ENCODE assay signal across 9 cellular contexts in the genomic region with DNA sequence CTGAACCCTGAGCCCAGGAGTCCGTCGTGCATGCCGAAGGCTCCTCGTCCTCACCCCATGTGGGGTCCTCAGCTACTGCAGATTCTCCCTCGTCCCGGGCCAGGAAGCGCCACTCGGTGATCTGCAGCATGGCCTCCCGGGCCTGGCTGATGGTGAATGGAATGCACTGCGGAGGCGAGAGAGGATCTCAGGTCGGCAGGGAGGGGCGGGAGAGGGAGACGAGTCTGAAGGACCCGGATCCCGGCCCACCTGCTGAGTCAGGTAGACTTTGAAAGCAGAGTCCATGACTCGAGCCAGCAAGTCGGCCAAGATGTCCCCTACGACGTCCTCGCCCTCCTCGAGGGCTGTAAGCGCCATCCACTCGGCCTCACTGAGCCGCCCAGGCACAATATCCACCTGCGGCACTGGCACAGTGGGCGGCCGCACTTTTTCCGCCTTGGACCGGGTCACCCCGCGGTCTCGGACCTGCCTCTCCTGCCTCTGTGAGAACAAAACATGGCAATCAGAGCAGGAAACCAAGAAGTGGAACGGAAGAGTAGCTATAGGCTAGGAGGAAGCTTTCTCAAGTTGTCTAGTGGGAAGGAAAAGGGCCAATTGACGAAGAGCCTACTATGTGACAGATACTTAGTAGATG. TPM values are rescaled to one million over a fixed set of nuclear protein-coding genes. Genes with fewer than 3 reads are reported as not detected.
DNase-seq lines count a peak whose midpoint lies in the region; TF ChIP-seq lines count a peak whose summit lies in the region.
"Had no signal": no experiment of that assay in that cellular context is flagged by ENCODE, and none has a peak within 500 bp of the region (broad histone marks: within the 10 kb centered on the region; RNA-seq: fewer than 3 reads in every experiment).

No MANE protein-coding gene starts in this region.

- no peak overlapping the region for H3K9ac ChIP-seq in liver (ENCODE audit: low read depth in 1 of 2, low read length in 2 of 2)

- no peaks in the 10 kb centered on the region for H3K36me3 ChIP-seq in liver (ENCODE audit: control insufficient read depth in 4 of 4, insufficient read depth in 3 of 4, low read depth in 1 of 4, low read length in 3 of 4)
- no peaks in the 10 kb centered on the region for H3K36me3 ChIP-seq in thyroid gland

- TF ChIP-seq POLR2A in thyroid gland (IDR thresholded peaks at IDR 0.05), result no peak

- H3K27me3 ChIP-seq in liver (ENCODE audit: control insufficient read depth in 4 of 4, insufficient read depth in 4 of 4, low read length in 3 of 4) (peaks cover 0 to 7% (median 0%) of the 10 kb centered on the region in 4 donors), thyroid gland (no peaks in the 10 kb centered on the region)

- H3K36me3 Mint-ChIP-seq in activated CD4-positive, alpha-beta memory T cell treated with anti-CD3 and anti-CD28 coated beads for 36 hours, result no peaks in the 10 kb centered on the region
- no peaks in the 10 kb centered on the region for H3K36me3 Mint-ChIP-seq in activated CD4-positive, alpha-beta memory T cell treated with anti-CD3 and anti-CD28 coated beads, Interleukin-2, amount 10 ng/mL, durations not matched to agents 7 days and 5 days (ENCODE audit: low read depth)

- H3K4me3 ChIP-seq in astrocyte of the spinal cord (ENCODE audit: low read depth, low read length), result peak overlapping the region; percentile 43
- H3K4me3 ChIP-seq in liver (ENCODE audit: low read depth in 1 of 3, low read length in 3 of 3), result peak overlapping the region in 2 of 3 donors; percentile 4 to 39
- H3K4me3 ChIP-seq in thyroid gland (replicated peaks in 1 of 3), result peak overlapping the region in 2 of 3 donors; percentile 29 to 39

- H3K4me1 Mint-ChIP-seq in activated CD4-positive, alpha-beta memory T cell treated with anti-CD3 and anti-CD28 coated beads for 36 hours (ENCODE audit: low read depth), result peaks cover 10% of the 10 kb centered on the region
- H3K4me1 Mint-ChIP-seq in activated CD4-positive, alpha-beta memory T cell treated with anti-CD3 and anti-CD28 coated beads, Interleukin-2, amount 10 ng/mL, durations not matched to agents 7 days and 5 days, result peaks cover 16% of the 10 kb centered on the region

- H3K9me3 ChIP-seq in liver (ENCODE audit: control insufficient read depth in 4 of 4, low read length in 3 of 4) (no peaks in the 10 kb centered on the region), thyroid gland (no peaks in the 10 kb centered on the region)

- intact Hi-C loops in activated CD4-positive, alpha-beta memory T cell treated with anti-CD3 and anti-CD28 coated beads for 36 hours (cut with micrococcal nuclease), result no loop called here
- intact Hi-C loops in thyroid gland (cut with DNase I), result no loop called here

- H3K27ac ChIP-seq in liver (ENCODE audit: low read depth in 1 of 2, low read length in 2 of 2), result no peak overlapping the region
- H3K27ac ChIP-seq in thyroid gland, result no peak overlapping the region

- no peak overlapping the region for H3K27ac Mint-ChIP-seq in activated CD4-positive, alpha-beta memory T cell treated with anti-CD3 and anti-CD28 coated beads for 36 hours
- no peak overlapping the region for H3K27ac Mint-ChIP-seq in activated CD4-positive, alpha-beta memory T cell treated with anti-CD3 and anti-CD28 coated beads, Interleukin-2, amount 10 ng/mL, durations not matched to agents 7 days and 5 days

- peak overlapping the region; percentile 58 for H3K4me3 Mint-ChIP-seq in activated CD4-positive, alpha-beta memory T cell treated with anti-CD3 and anti-CD28 coated beads for 36 hours
- no peak overlapping the region for H3K4me3 Mint-ChIP-seq in activated CD4-positive, alpha-beta memory T cell treated with anti-CD3 and anti-CD28 coated beads, Interleukin-2, amount 10 ng/mL, durations not matched to agents 7 days and 5 days

- no peaks in the 10 kb centered on the region for H3K9me3 Mint-ChIP-seq in activated CD4-positive, alpha-beta memory T cell treated with anti-CD3 and anti-CD28 coated beads for 36 hours
- no peaks in the 10 kb centered on the region for H3K9me3 Mint-ChIP-seq in activated CD4-positive, alpha-beta memory T cell treated with anti-CD3 and anti-CD28 coated beads, Interleukin-2, amount 10 ng/mL, durations not matched to agents 7 days and 5 days

- CTCF ChIA-PET in activated CD4-positive, alpha-beta memory T cell treated with anti-CD3 and anti-CD28 coated beads for 36 hours (lab: Charles Lee), result interaction anchor here (1.0 to 1.2 kb wide), 2 partner anchors 18 to 166 kb away, joined by 4 read pairs; no protein-coding TSS in a partner anchor
- CTCF ChIA-PET in activated CD4-positive, alpha-beta memory T cell treated with anti-CD3 and anti-CD28 coated beads, Interleukin-2, amount 10 ng/mL, durations not matched to agents 7 days and 5 days (lab: Charles Lee), result interaction anchor here (1.0 kb wide), 1 partner anchor 37 kb away, joined by 4 read pairs; no protein-coding TSS in a partner anchor

- 49% methylated on average over 35 of the region's 35 CpGs for WGBS in liver
- WGBS in thyroid gland, 2 donors, result 33 to 51% methylated on average over 29 to 33 of the region's 35 CpGs

- TF ChIP-seq RAD21 in liver (IDR thresholded peaks at IDR 0.05), result no peak

- TF ChIP-seq CTCF in astrocyte of the spinal cord (IDR thresholded peaks at IDR 0.05; ENCODE audit: low read depth, low read length) (no peak), liver (IDR thresholded peaks at IDR 0.05; ENCODE audit: low read depth, low read length, missing input control) (no peak), thyroid gland (IDR thresholded peaks at IDR 0.05) (no peak)

- no peak for DNase-seq in activated CD4-positive, alpha-beta memory T cell treated with anti-CD3 and anti-CD28 coated beads for 36 hours
- no peak for DNase-seq in activated CD4-positive, alpha-beta memory T cell treated with anti-CD3 and anti-CD28 coated beads, Interleukin-2, amount 10 ng/mL, durations not matched to agents 7 days and 5 days
- DNase-seq in astrocyte of the spinal cord (ENCODE audit: low read depth, low spot score), result no peak
- DNase-seq in thyroid gland, result peak; percentile 53 to 69
- DNase-seq in GM03348 (ENCODE audit: low spot score), result no peak
- no peak for DNase-seq in amniotic stem cell (lab: John Stamatoyannopoulos, UW)
- no peak for DNase-seq in NCI-H2029 (lab: John Stamatoyannopoulos, UW)
- DNase-seq: NCI-H345 had no signal

- peaks cover 0 to 13% (median 11%) of the 10 kb centered on the region in 4 donors for H3K4me1 ChIP-seq in liver (ENCODE audit: control insufficient read depth in 4 of 4, insufficient read depth in 4 of 4, low read length in 3 of 4)
- peaks cover 18 to 22% of the 10 kb centered on the region in 2 donors for H3K4me1 ChIP-seq in thyroid gland

- POLR2A ChIA-PET in activated CD4-positive, alpha-beta memory T cell treated with anti-CD3 and anti-CD28 coated beads for 36 hours (lab: Charles Lee), result no interaction called here
- POLR2A ChIA-PET in activated CD4-positive, alpha-beta memory T cell treated with anti-CD3 and anti-CD28 coated beads, Interleukin-2, amount 10 ng/mL, durations not matched to agents 7 days and 5 days (lab: Charles Lee), result interaction anchor here (0.5 to 1.0 kb wide), 3 partner anchors 24 to 71 kb away, joined by 3 read pairs; no protein-coding TSS in a partner anchor

- in situ Hi-C loops in astrocyte of the spinal cord (cut with HindIII; ENCODE audit: low sequenced_read_pairs), result no loop called here

- H3K27me3 Mint-ChIP-seq in activated CD4-positive, alpha-beta memory T cell treated with anti-CD3 and anti-CD28 coated beads for 36 hours, result peaks cover 10% of the 10 kb centered on the region
- peaks cover 16% of the 10 kb centered on the region for H3K27me3 Mint-ChIP-seq in activated CD4-positive, alpha-beta memory T cell treated with anti-CD3 and anti-CD28 coated beads, Interleukin-2, amount 10 ng/mL, durations not matched to agents 7 days and 5 days

TF ChIP-seq in liver, 16 proteins besides CTCF, POLR2A, EP300 and RAD21 (continues in another document):
- TF ChIP-seq, protein P1, sequence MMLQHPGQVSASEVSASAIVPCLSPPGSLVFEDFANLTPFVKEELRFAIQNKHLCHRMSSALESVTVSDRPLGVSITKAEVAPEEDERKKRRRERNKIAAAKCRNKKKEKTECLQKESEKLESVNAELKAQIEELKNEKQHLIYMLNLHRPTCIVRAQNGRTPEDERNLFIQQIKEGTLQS (IDR thresholded peaks at IDR 0.05), result no peak

RNA-seq across cellular contexts. Expression of a gene that starts 5.5 kb away (rescaled TPM):
- 1 to 10 TPM; 2.4 to 2.8 TPM for total RNA-seq in activated CD4-positive, alpha-beta memory T cell treated with anti-CD3 and anti-CD28 coated beads for 36 hours
- 1 to 10 TPM; 1.2 to 1.6 TPM for total RNA-seq in activated CD4-positive, alpha-beta memory T cell treated with anti-CD3 and anti-CD28 coated beads, Interleukin-2, amount 10 ng/mL, durations not matched to agents 7 days and 5 days
- total RNA-seq in liver (under 1 TPM; 0.08 to 0.23 TPM), thyroid gland (1 to 10 TPM; 2.3 to 3.4 (median 3.1) TPM)
- under 1 TPM; 0.35 to 0.44 TPM for polyA plus RNA-seq in liver

RNA-seq across cellular contexts. Expression of a gene that starts 5.7 kb away (rescaled TPM):
- total RNA-seq in activated CD4-positive, alpha-beta memory T cell treated with anti-CD3 and anti-CD28 coated beads for 36 hours, result 100 to 1,000 TPM; 101 TPM
- 100 to 1,000 TPM; 102 to 105 TPM for total RNA-seq in activated CD4-positive, alpha-beta memory T cell treated with anti-CD3 and anti-CD28 coated beads, Interleukin-2, amount 10 ng/mL, durations not matched to agents 7 days and 5 days
- total RNA-seq in liver (1 to 10 TPM; 1.7 to 4.2 TPM), thyroid gland (10 to 100 TPM in 3 of 4 donors, 1 to 10 TPM in 1; 6.5 to 19.3 (median 13.6) TPM)
- polyA plus RNA-seq in liver, result 1 to 10 TPM; 3.0 to 3.2 TPM

RNA-seq across cellular contexts. Expression of a gene that starts 25.9 kb away (rescaled TPM):
- 1 to 10 TPM; 1.4 to 1.6 TPM for total RNA-seq in activated CD4-positive, alpha-beta memory T cell treated with anti-CD3 and anti-CD28 coated beads for 36 hours
- total RNA-seq in activated CD4-positive, alpha-beta memory T cell treated with anti-CD3 and anti-CD28 coated beads, Interleukin-2, amount 10 ng/mL, durations not matched to agents 7 days and 5 days, result 1 to 10 TPM; 1.1 TPM
- total RNA-seq in liver (10 to 100 TPM; 27.8 to 98.0 TPM), thyroid gland (10 to 100 TPM; 24.5 to 41.9 (median 35.6) TPM)
- polyA plus RNA-seq in liver, result 10 to 100 TPM; 54.4 to 91.7 TPM

RNA-seq across cellular contexts. Expression of a gene that starts 35.8 kb away (rescaled TPM):
- 10 to 100 TPM; 75.6 to 79.5 TPM for total RNA-seq in activated CD4-positive, alpha-beta memory T cell treated with anti-CD3 and anti-CD28 coated beads for 36 hours
- total RNA-seq in activated CD4-positive, alpha-beta memory T cell treated with anti-CD3 and anti-CD28 coated beads, Interleukin-2, amount 10 ng/mL, durations not matched to agents 7 days and 5 days, result 10 to 100 TPM; 88.9 to 99.7 TPM
- total RNA-seq in liver (10 to 100 TPM; 34.8 to 40.9 TPM), thyroid gland (100 to 1,000 TPM in 3 of 4 donors, 10 to 100 TPM in 1; 82.6 to 124 (median 108) TPM)
- 10 to 100 TPM; 29.7 to 32.1 TPM for polyA plus RNA-seq in liver

RNA-seq across cellular contexts. Expression of a gene that starts 39.0 kb away (rescaled TPM):
- total RNA-seq in activated CD4-positive, alpha-beta memory T cell treated with anti-CD3 and anti-CD28 coated beads for 36 hours, result 10 to 100 TPM; 32.8 to 35.0 TPM
- 10 to 100 TPM; 39.8 to 40.3 TPM for total RNA-seq in activated CD4-positive, alpha-beta memory T cell treated with anti-CD3 and anti-CD28 coated beads, Interleukin-2, amount 10 ng/mL, durations not matched to agents 7 days and 5 days
- total RNA-seq in liver (10 to 100 TPM in 1 of 2 donors, 1 to 10 TPM in 1; 7.0 to 14.8 TPM), thyroid gland (10 to 100 TPM; 19.9 to 74.4 (median 46.1) TPM)
- 10 to 100 TPM in 1 of 2 donors, 1 to 10 TPM in 1; 2.7 to 14.0 TPM for polyA plus RNA-seq in liver

Comparison
In these comparisons a context has a peak if more than half of its experiments do, and no peak if none do; other contexts are left out.
1. DNase-seq: peak in thyroid gland (2 of 2); none in activated CD4-positive, alpha-beta memory T cell treated with anti-CD3 and anti-CD28 coated beads for 36 hours (single experiment), activated CD4-positive, alpha-beta memory T cell treated with anti-CD3 and anti-CD28 coated beads, Interleukin-2, amount 10 ng/mL, durations not matched to agents 7 days and 5 days (single experiment), astrocyte of the spinal cord (single experiment), GM03348 (single experiment), amniotic stem cell (single experiment) and NCI-H2029 (single experiment).
2. RNA of a gene that starts 5.7 kb away (total RNA-seq): 102 to 105 TPM in activated CD4-positive, alpha-beta memory T cell treated with anti-CD3 and anti-CD28 coated beads, Interleukin-2, amount 10 ng/mL, durations not matched to agents 7 days and 5 days and 101 TPM in activated CD4-positive, alpha-beta memory T cell treated with anti-CD3 and anti-CD28 coated beads for 36 hours; 6.5 to 19.3 TPM in thyroid gland and 1.7 to 4.2 TPM in liver; every median in the first group is over 4 times any median in the second.
3. RNA of a gene that starts 25.9 kb away (total RNA-seq): 27.8 to 98.0 TPM in liver and 24.5 to 41.9 TPM in thyroid gland; 1.4 to 1.6 TPM in activated CD4-positive, alpha-beta memory T cell treated with anti-CD3 and anti-CD28 coated beads for 36 hours and 1.1 TPM in activated CD4-positive, alpha-beta memory T cell treated with anti-CD3 and anti-CD28 coated beads, Interleukin-2, amount 10 ng/mL, durations not matched to agents 7 days and 5 days; every median in the first group is over 4 times any median in the second.
4. Peak in every context shown above with its lines, with median percentiles within 50 percentile points of each other: H3K4me3 ChIP-seq.